ENCODE assay signal across 1 cellular context in the genomic region with DNA sequence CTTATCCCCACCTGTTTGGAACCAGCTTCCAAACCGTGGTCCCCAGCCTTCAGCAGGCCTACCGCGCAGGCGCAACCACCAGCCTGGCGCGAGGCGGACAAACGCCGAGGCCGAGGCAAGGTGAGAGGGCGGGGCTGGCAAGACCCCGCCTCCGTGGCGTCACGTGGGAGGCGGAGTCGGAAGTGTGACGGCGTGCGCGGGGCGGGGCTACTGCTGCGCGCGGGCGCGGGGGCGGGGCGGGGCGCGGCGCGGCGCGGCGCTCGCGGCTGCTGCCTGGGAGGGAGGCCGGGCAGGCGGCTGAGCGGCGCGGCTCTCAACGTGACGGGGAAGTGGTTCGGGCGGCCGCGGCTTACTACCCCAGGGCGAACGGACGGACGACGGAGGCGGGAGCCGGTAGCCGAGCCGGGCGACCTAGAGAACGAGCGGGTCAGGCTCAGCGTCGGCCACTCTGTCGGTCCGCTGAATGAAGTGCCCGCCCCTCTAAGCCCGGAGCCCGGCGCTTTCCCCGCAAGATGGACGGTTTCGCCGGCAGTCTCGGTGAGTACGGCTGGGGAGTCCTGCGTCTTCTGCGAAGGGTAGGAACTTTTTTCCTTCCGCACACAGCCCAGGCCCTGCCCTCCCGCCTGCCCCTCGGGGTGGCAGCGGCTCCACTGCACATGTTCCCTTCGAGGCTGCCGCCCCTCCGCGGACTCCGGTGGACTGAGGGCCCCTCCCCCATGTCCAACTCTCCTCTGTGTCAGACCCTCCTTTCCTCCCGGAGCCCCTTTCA.
TF ChIP-seq lines count a peak whose summit lies in the region.

A gene with protein sequence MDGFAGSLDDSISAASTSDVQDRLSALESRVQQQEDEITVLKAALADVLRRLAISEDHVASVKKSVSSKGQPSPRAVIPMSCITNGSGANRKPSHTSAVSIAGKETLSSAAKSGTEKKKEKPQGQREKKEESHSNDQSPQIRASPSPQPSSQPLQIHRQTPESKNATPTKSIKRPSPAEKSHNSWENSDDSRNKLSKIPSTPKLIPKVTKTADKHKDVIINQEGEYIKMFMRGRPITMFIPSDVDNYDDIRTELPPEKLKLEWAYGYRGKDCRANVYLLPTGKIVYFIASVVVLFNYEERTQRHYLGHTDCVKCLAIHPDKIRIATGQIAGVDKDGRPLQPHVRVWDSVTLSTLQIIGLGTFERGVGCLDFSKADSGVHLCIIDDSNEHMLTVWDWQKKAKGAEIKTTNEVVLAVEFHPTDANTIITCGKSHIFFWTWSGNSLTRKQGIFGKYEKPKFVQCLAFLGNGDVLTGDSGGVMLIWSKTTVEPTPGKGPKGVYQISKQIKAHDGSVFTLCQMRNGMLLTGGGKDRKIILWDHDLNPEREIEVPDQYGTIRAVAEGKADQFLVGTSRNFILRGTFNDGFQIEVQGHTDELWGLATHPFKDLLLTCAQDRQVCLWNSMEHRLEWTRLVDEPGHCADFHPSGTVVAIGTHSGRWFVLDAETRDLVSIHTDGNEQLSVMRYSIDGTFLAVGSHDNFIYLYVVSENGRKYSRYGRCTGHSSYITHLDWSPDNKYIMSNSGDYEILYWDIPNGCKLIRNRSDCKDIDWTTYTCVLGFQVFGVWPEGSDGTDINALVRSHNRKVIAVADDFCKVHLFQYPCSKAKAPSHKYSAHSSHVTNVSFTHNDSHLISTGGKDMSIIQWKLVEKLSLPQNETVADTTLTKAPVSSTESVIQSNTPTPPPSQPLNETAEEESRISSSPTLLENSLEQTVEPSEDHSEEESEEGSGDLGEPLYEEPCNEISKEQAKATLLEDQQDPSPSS (plus strand): TSS at position 254 of the 769 bp plus-strand sequence. CDS start 259 bp downstream, at position 513.

TF ChIP-seq in HepG2, 621 proteins besides CTCF, POLR2A, EP300 and RAD21 (continued from another document and continues in another):
- TF ChIP-seq ASH2L (IDR thresholded peaks at IDR 0.05; ENCODE audit: insufficient read length, low read depth, low read length) (peak; percentile 68), ZNF224 (CRISPR knock-in tag; IDR thresholded peaks at IDR 0.05) (peak; percentile 38; the same call in 1 of the 2 replicates), SP2 (CRISPR knock-in tag; IDR thresholded peaks at IDR 0.05) (peak; percentile 57), ZEB1 (IDR thresholded peaks at IDR 0.05; ENCODE audit: insufficient replicate concordance, low read depth) (no peak), BORCS8-MEF2B (CRISPR knock-in tag; IDR thresholded peaks at IDR 0.05) (peak; percentile 17), ZNF788 (CRISPR knock-in tag; IDR thresholded peaks at IDR 0.05; ENCODE audit: borderline replicate concordance) (peak; percentile 52), ZNF724P (CRISPR knock-in tag; IDR thresholded peaks at IDR 0.05; ENCODE audit: borderline replicate concordance) (peak; percentile 19; the same call in 1 of the 2 replicates), ERF (CRISPR knock-in tag; IDR thresholded peaks at IDR 0.05) (peak; percentile 90), SNAPC2 (CRISPR knock-in tag; IDR thresholded peaks at IDR 0.05) (peak; percentile 64; the same call in 1 of the 2 replicates), ZSCAN20 (CRISPR knock-in tag; IDR thresholded peaks at IDR 0.05; ENCODE audit: borderline replicate concordance) (peak; percentile 92), ZNF460 (CRISPR knock-in tag; IDR thresholded peaks at IDR 0.05; ENCODE audit: borderline replicate concordance) (no peak; the same call in 1 of the 2 replicates), RAD51 (IDR thresholded peaks at IDR 0.05; ENCODE audit: borderline replicate concordance) (peak; percentile 70), FOXJ3 (CRISPR knock-in tag; IDR thresholded peaks at IDR 0.05; ENCODE audit: borderline replicate concordance) (0 out of 2 replicates have a peak, but pooled peaks have one; percentile 51)
- TF ChIP-seq, protein P1, sequence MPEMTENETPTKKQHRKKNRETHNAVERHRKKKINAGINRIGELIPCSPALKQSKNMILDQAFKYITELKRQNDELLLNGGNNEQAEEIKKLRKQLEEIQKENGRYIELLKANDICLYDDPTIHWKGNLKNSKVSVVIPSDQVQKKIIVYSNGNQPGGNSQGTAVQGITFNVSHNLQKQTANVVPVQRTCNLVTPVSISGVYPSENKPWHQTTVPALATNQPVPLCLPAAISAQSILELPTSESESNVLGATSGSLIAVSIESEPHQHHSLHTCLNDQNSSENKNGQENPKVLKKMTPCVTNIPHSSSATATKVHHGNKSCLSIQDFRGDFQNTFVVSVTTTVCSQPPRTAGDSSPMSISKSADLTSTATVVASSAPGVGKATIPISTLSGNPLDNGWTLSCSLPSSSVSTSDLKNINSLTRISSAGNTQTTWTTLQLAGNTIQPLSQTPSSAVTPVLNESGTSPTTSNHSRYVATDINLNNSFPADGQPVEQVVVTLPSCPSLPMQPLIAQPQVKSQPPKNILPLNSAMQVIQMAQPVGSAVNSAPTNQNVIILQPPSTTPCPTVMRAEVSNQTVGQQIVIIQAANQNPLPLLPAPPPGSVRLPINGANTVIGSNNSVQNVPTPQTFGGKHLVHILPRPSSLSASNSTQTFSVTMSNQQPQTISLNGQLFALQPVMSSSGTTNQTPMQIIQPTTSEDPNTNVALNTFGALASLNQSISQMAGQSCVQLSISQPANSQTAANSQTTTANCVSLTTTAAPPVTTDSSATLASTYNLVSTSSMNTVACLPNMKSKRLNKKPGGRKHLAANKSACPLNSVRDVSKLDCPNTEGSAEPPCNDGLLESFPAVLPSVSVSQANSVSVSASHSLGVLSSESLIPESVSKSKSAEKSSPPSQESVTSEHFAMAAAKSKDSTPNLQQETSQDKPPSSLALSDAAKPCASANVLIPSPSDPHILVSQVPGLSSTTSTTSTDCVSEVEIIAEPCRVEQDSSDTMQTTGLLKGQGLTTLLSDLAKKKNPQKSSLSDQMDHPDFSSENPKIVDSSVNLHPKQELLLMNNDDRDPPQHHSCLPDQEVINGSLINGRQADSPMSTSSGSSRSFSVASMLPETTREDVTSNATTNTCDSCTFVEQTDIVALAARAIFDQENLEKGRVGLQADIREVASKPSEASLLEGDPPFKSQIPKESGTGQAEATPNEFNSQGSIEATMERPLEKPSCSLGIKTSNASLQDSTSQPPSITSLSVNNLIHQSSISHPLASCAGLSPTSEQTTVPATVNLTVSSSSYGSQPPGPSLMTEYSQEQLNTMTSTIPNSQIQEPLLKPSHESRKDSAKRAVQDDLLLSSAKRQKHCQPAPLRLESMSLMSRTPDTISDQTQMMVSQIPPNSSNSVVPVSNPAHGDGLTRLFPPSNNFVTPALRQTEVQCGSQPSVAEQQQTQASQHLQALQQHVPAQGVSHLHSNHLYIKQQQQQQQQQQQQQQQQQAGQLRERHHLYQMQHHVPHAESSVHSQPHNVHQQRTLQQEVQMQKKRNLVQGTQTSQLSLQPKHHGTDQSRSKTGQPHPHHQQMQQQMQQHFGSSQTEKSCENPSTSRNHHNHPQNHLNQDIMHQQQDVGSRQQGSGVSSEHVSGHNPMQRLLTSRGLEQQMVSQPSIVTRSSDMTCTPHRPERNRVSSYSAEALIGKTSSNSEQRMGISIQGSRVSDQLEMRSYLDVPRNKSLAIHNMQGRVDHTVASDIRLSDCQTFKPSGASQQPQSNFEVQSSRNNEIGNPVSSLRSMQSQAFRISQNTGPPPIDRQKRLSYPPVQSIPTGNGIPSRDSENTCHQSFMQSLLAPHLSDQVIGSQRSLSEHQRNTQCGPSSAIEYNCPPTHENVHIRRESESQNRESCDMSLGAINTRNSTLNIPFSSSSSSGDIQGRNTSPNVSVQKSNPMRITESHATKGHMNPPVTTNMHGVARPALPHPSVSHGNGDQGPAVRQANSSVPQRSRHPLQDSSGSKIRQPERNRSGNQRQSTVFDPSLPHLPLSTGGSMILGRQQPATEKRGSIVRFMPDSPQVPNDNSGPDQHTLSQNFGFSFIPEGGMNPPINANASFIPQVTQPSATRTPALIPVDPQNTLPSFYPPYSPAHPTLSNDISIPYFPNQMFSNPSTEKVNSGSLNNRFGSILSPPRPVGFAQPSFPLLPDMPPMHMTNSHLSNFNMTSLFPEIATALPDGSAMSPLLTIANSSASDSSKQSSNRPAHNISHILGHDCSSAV (CRISPR knock-in tag; IDR thresholded peaks at IDR 0.05; ENCODE audit: borderline replicate concordance): no peak
- TF ChIP-seq, protein P2, sequence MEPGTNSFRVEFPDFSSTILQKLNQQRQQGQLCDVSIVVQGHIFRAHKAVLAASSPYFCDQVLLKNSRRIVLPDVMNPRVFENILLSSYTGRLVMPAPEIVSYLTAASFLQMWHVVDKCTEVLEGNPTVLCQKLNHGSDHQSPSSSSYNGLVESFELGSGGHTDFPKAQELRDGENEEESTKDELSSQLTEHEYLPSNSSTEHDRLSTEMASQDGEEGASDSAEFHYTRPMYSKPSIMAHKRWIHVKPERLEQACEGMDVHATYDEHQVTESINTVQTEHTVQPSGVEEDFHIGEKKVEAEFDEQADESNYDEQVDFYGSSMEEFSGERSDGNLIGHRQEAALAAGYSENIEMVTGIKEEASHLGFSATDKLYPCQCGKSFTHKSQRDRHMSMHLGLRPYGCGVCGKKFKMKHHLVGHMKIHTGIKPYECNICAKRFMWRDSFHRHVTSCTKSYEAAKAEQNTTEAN (CRISPR knock-in tag; conservative IDR thresholded peaks at IDR 0.05): 0 out of 2 replicates have a peak, but pooled peaks have one; percentile 16
- TF ChIP-seq, protein P3, sequence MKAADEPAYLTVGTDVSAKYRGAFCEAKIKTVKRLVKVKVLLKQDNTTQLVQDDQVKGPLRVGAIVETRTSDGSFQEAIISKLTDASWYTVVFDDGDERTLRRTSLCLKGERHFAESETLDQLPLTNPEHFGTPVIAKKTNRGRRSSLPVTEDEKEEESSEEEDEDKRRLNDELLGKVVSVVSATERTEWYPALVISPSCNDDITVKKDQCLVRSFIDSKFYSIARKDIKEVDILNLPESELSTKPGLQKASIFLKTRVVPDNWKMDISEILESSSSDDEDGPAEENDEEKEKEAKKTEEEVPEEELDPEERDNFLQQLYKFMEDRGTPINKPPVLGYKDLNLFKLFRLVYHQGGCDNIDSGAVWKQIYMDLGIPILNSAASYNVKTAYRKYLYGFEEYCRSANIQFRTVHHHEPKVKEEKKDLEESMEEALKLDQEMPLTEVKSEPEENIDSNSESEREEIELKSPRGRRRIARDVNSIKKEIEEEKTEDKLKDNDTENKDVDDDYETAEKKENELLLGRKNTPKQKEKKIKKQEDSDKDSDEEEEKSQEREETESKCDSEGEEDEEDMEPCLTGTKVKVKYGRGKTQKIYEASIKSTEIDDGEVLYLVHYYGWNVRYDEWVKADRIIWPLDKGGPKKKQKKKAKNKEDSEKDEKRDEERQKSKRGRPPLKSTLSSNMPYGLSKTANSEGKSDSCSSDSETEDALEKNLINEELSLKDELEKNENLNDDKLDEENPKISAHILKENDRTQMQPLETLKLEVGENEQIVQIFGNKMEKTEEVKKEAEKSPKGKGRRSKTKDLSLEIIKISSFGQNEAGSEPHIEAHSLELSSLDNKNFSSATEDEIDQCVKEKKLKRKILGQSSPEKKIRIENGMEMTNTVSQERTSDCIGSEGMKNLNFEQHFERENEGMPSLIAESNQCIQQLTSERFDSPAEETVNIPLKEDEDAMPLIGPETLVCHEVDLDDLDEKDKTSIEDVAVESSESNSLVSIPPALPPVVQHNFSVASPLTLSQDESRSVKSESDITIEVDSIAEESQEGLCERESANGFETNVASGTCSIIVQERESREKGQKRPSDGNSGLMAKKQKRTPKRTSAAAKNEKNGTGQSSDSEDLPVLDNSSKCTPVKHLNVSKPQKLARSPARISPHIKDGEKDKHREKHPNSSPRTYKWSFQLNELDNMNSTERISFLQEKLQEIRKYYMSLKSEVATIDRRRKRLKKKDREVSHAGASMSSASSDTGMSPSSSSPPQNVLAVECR (CRISPR knock-in tag; IDR thresholded peaks at IDR 0.05; ENCODE audit: borderline replicate concordance): peak; percentile 94
- TF ChIP-seq, protein P4, sequence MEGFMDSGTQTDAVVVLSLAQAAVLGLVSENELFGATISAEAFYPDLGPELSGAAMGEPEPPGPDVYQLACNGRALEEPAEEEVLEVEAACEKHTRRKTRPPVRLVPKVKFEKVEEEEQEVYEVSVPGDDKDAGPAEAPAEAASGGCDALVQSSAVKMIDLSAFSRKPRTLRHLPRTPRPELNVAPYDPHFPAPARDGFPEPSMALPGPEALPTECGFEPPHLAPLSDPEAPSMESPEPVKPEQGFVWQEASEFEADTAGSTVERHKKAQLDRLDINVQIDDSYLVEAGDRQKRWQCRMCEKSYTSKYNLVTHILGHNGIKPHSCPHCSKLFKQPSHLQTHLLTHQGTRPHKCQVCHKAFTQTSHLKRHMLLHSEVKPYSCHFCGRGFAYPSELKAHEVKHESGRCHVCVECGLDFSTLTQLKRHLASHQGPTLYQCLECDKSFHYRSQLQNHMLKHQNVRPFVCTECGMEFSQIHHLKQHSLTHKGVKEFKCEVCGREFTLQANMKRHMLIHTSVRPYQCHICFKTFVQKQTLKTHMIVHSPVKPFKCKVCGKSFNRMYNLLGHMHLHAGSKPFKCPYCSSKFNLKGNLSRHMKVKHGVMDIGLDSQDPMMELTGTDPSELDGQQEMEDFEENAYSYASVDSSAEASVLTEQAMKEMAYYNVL (CRISPR knock-in tag; IDR thresholded peaks at IDR 0.05; ENCODE audit: borderline replicate concordance): 0 out of 2 replicates have a peak, but pooled peaks have one; percentile 24
- TF ChIP-seq, protein P5, sequence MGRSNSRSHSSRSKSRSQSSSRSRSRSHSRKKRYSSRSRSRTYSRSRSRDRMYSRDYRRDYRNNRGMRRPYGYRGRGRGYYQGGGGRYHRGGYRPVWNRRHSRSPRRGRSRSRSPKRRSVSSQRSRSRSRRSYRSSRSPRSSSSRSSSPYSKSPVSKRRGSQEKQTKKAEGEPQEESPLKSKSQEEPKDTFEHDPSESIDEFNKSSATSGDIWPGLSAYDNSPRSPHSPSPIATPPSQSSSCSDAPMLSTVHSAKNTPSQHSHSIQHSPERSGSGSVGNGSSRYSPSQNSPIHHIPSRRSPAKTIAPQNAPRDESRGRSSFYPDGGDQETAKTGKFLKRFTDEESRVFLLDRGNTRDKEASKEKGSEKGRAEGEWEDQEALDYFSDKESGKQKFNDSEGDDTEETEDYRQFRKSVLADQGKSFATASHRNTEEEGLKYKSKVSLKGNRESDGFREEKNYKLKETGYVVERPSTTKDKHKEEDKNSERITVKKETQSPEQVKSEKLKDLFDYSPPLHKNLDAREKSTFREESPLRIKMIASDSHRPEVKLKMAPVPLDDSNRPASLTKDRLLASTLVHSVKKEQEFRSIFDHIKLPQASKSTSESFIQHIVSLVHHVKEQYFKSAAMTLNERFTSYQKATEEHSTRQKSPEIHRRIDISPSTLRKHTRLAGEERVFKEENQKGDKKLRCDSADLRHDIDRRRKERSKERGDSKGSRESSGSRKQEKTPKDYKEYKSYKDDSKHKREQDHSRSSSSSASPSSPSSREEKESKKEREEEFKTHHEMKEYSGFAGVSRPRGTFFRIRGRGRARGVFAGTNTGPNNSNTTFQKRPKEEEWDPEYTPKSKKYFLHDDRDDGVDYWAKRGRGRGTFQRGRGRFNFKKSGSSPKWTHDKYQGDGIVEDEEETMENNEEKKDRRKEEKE (IDR thresholded peaks at IDR 0.05): no peak
- TF ChIP-seq, protein P6, sequence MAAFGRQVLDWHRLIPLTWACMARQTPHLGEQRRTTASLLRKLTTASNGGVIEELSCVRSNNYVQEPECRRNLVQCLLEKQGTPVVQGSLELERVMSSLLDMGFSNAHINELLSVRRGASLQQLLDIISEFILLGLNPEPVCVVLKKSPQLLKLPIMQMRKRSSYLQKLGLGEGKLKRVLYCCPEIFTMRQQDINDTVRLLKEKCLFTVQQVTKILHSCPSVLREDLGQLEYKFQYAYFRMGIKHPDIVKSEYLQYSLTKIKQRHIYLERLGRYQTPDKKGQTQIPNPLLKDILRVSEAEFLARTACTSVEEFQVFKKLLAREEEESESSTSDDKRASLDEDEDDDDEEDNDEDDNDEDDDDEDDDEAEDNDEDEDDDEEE (CRISPR knock-in tag; IDR thresholded peaks at IDR 0.05): peak; percentile 98
